1 cellular context compared by ENCODE assay signal in the genomic region with DNA sequence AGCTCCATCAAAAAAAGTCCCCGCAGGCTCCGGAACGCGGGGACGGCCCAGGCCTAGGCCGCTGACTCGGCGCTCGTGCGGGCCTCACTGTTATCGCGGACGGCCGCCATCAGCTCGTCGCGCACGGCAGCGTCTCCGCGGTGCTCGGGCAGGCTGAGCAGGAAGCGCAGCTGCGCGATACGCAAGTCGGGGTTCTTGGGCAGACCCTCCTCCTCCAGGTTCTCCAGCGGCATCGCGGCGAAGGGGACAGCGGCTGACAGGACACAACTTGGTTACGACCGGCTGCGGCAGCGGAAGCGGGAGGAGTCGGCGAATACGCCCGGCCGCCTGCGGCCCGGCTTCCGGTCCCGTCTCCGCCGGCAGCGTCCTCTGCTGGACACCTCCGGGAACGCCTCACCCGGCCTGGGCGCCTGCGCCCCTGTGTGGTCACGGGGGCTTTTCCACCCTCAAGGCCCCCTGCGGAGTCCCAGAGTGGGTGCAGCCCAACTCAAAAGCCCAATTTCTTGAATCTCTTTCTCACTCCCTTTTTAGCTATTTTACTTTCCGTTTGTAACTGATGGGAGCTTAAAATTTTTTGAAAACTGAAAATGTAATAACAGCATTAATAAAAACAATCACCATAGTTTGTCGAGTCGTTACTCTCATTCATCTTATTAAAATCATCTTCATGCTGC.
A peak's percentile ranks its signal among the peaks of the same experiment; 100 is the strongest.
TF ChIP-seq lines count a peak whose summit lies in the region.

TSS of gene PSMD6 (minus strand) at position 308 of the 674 bp plus-strand sequence. CDS start at position 233, 75 bp downstream.

TF ChIP-seq in GM12878, 131 proteins besides CTCF, POLR2A, EP300 and RAD21 (continued from another document and continues in another):
- TF ChIP-seq, protein P1, sequence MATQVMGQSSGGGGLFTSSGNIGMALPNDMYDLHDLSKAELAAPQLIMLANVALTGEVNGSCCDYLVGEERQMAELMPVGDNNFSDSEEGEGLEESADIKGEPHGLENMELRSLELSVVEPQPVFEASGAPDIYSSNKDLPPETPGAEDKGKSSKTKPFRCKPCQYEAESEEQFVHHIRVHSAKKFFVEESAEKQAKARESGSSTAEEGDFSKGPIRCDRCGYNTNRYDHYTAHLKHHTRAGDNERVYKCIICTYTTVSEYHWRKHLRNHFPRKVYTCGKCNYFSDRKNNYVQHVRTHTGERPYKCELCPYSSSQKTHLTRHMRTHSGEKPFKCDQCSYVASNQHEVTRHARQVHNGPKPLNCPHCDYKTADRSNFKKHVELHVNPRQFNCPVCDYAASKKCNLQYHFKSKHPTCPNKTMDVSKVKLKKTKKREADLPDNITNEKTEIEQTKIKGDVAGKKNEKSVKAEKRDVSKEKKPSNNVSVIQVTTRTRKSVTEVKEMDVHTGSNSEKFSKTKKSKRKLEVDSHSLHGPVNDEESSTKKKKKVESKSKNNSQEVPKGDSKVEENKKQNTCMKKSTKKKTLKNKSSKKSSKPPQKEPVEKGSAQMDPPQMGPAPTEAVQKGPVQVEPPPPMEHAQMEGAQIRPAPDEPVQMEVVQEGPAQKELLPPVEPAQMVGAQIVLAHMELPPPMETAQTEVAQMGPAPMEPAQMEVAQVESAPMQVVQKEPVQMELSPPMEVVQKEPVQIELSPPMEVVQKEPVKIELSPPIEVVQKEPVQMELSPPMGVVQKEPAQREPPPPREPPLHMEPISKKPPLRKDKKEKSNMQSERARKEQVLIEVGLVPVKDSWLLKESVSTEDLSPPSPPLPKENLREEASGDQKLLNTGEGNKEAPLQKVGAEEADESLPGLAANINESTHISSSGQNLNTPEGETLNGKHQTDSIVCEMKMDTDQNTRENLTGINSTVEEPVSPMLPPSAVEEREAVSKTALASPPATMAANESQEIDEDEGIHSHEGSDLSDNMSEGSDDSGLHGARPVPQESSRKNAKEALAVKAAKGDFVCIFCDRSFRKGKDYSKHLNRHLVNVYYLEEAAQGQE (IDR thresholded peaks at IDR 0.05; ENCODE audit: low read depth, low read length), result 0 out of 2 replicates have a peak, but pooled peaks have one; percentile 43
- peak; percentile 59; the same call in 1 of the 2 replicates for TF ChIP-seq RAD51 (IDR thresholded peaks at IDR 0.05)
- TF ChIP-seq MXI1 (IDR thresholded peaks at IDR 0.05; ENCODE audit: low read depth, low read length), result peak; percentile 64; the same call in 1 of the 2 replicates
- TF ChIP-seq POLR2AphosphoS5 (IDR thresholded peaks at IDR 0.05; ENCODE audit: low read length), result peak; percentile 95
- TF ChIP-seq NR2C2 (IDR thresholded peaks at IDR 0.05; ENCODE audit: borderline replicate concordance, control insufficient read depth, insufficient read length, low read depth), result no peak
- TF ChIP-seq, protein P2, sequence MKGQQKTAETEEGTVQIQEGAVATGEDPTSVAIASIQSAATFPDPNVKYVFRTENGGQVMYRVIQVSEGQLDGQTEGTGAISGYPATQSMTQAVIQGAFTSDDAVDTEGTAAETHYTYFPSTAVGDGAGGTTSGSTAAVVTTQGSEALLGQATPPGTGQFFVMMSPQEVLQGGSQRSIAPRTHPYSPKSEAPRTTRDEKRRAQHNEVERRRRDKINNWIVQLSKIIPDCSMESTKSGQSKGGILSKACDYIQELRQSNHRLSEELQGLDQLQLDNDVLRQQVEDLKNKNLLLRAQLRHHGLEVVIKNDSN (IDR thresholded peaks at IDR 0.05; ENCODE audit: borderline replicate concordance, extremely low read length, insufficient read depth, low read depth, low read length), result peak; percentile 52
- TF ChIP-seq, protein P3, sequence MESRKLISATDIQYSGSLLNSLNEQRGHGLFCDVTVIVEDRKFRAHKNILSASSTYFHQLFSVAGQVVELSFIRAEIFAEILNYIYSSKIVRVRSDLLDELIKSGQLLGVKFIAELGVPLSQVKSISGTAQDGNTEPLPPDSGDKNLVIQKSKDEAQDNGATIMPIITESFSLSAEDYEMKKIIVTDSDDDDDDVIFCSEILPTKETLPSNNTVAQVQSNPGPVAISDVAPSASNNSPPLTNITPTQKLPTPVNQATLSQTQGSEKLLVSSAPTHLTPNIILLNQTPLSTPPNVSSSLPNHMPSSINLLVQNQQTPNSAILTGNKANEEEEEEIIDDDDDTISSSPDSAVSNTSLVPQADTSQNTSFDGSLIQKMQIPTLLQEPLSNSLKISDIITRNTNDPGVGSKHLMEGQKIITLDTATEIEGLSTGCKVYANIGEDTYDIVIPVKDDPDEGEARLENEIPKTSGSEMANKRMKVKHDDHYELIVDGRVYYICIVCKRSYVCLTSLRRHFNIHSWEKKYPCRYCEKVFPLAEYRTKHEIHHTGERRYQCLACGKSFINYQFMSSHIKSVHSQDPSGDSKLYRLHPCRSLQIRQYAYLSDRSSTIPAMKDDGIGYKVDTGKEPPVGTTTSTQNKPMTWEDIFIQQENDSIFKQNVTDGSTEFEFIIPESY (IDR thresholded peaks at IDR 0.05), result no peak
- TF ChIP-seq IRF3 (IDR thresholded peaks at IDR 0.05), result peak; percentile 7; the same call in 1 of the 2 replicates
- peak; percentile 82 for TF ChIP-seq SIN3A (IDR thresholded peaks at IDR 0.05; ENCODE audit: low read depth, low read length)
- peak; percentile 93 for TF ChIP-seq IKZF1 (conservative IDR thresholded peaks at IDR 0.05)
- TF ChIP-seq PKNOX1 (IDR thresholded peaks at IDR 0.05), result peak; percentile 28; the same call in 1 of the 2 replicates
- peak in 1 of 2 experiments; percentile 56; a peak in 1 of 4 replicates for TF ChIP-seq SRF (IDR thresholded peaks at IDR 0.05; ENCODE audit: low read depth in 2 of 2, low read length in 2 of 2)
- TF ChIP-seq KAT2A (conservative IDR thresholded peaks at IDR 0.05; ENCODE audit: control insufficient read depth, low read depth, low read length), result no peak
- no peak for TF ChIP-seq FOXM1 (IDR thresholded peaks at IDR 0.05; ENCODE audit: low read depth, low read length)
- TF ChIP-seq ZBTB11 (CRISPR knock-in tag; IDR thresholded peaks at IDR 0.05), result peak; percentile 77
- TF ChIP-seq TARDBP (IDR thresholded peaks at IDR 0.05; ENCODE audit: borderline replicate concordance), result no peak
- TF ChIP-seq SREBF1 (IDR thresholded peaks at IDR 0.05; ENCODE audit: low read length), result 0 out of 2 replicates have a peak, but pooled peaks have one; percentile 23
- TF ChIP-seq, protein P4, sequence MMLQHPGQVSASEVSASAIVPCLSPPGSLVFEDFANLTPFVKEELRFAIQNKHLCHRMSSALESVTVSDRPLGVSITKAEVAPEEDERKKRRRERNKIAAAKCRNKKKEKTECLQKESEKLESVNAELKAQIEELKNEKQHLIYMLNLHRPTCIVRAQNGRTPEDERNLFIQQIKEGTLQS (IDR thresholded peaks at IDR 0.05; ENCODE audit: borderline replicate concordance, extremely low read depth, low read depth, low read length), result peak; percentile 62; the same call in 1 of the 2 replicates
- peak; percentile 50; the same call in 1 of the 2 replicates for TF ChIP-seq NBN (IDR thresholded peaks at IDR 0.05)
- no peak for TF ChIP-seq ZBED1 (IDR thresholded peaks at IDR 0.05; ENCODE audit: borderline replicate concordance)
- 0 out of 4 replicates have a peak, but pooled peaks of 1 of the 2 experiments have one; percentile 25 for TF ChIP-seq IKZF2 (IDR thresholded peaks at IDR 0.05)
- peak; percentile 56; the same call in 1 of the 2 replicates for TF ChIP-seq RBBP5 (conservative IDR thresholded peaks at IDR 0.05)
- TF ChIP-seq TAF1 (IDR thresholded peaks at IDR 0.05; ENCODE audit: borderline replicate concordance, low read depth, low read length), result peak; percentile 87
- no peak for TF ChIP-seq CBX3 (IDR thresholded peaks at IDR 0.05; ENCODE audit: borderline replicate concordance, low read depth)
- TF ChIP-seq, protein P5, sequence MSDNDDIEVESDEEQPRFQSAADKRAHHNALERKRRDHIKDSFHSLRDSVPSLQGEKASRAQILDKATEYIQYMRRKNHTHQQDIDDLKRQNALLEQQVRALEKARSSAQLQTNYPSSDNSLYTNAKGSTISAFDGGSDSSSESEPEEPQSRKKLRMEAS (IDR thresholded peaks at IDR 0.05; ENCODE audit: low read depth, low read length), result peak; percentile 69; the same call in 1 of the 2 replicates
- no peak for TF ChIP-seq NFIC (IDR thresholded peaks at IDR 0.05; ENCODE audit: low read depth, low read length)
- no peak for TF ChIP-seq EZH2 (IDR thresholded peaks at IDR 0.05; ENCODE audit: borderline replicate concordance, control insufficient read depth, low read depth, low read length)
- no peak for TF ChIP-seq MTA2 (IDR thresholded peaks at IDR 0.05; ENCODE audit: low read depth)
- TF ChIP-seq PML (IDR thresholded peaks at IDR 0.05; ENCODE audit: low read length), result no peak; the same call in 1 of the 2 replicates
- TF ChIP-seq CHD2 (IDR thresholded peaks at IDR 0.05; ENCODE audit: borderline replicate concordance, low read depth, low read length), result peak; percentile 50; the same call in 1 of the 2 replicates
- peak; percentile 82; the same call in 1 of the 2 replicates for TF ChIP-seq ZNF592 (IDR thresholded peaks at IDR 0.05)
- TF ChIP-seq SIX5 (IDR thresholded peaks at IDR 0.05; ENCODE audit: low read depth, low read length, severe bottlenecking), result peak; percentile 46
- TF ChIP-seq CREB1 (IDR thresholded peaks at IDR 0.05; ENCODE audit: low read depth), result peak; percentile 74
- TF ChIP-seq MEF2A (IDR thresholded peaks at IDR 0.05; ENCODE audit: insufficient read depth, low read depth, low read length), result no peak
- TF ChIP-seq, protein P6, sequence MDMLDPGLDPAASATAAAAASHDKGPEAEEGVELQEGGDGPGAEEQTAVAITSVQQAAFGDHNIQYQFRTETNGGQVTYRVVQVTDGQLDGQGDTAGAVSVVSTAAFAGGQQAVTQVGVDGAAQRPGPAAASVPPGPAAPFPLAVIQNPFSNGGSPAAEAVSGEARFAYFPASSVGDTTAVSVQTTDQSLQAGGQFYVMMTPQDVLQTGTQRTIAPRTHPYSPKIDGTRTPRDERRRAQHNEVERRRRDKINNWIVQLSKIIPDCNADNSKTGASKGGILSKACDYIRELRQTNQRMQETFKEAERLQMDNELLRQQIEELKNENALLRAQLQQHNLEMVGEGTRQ (IDR thresholded peaks at IDR 0.05; ENCODE audit: borderline replicate concordance, low read depth, low read length), result peak; percentile 36; the same call in 1 of the 2 replicates
- no peak for TF ChIP-seq MYC (IDR thresholded peaks at IDR 0.05; ENCODE audit: insufficient read depth, insufficient read length, insufficient replicate concordance, low read length, severe bottlenecking)
- TF ChIP-seq ASH2L (IDR thresholded peaks at IDR 0.05; ENCODE audit: borderline replicate concordance, low read depth), result peak; percentile 93
